17 cellular contexts compared by ENCODE assay signal in genomic region chr13:113528101-113528797, GRCh38. TPM values are rescaled to one million over a fixed set of nuclear protein-coding genes. Genes with fewer than 3 reads are reported as not detected.
DNase-seq lines count a peak whose midpoint lies in the region; ATAC-seq and TF ChIP-seq lines count a peak whose summit lies in the region.
"Had no signal": no experiment of that assay in that cellular context is flagged by ENCODE, and none has a peak within 500 bp of the region (broad histone marks: within the 10 kb centered on the region; RNA-seq: fewer than 3 reads in every experiment).

No MANE protein-coding gene starts in this region.

- DNase-seq in cardiac muscle cell (ENCODE audit: low read depth in 1 of 2, low spot score in 1 of 2): peak in 1 of 2 donors; percentile 71
- DNase-seq in left ventricle myocardium inferior: no peak
- peak; percentile 4 for DNase-seq in WERI-Rb-1
- peak; percentile 60 for DNase-seq in mesenteric fat pad (ENCODE audit: low spot score)
- DNase-seq in upper lobe of right lung: no peak
- DNase-seq in Ammon's horn (ENCODE audit: low spot score): no peak
- DNase-seq: activated CD4-positive, alpha-beta T cell treated with anti-CD3 and anti-CD28 coated beads for 4 hours; activated naive CD8-positive, alpha-beta T cell treated with anti-CD3 and anti-CD28 coated beads, Interleukin-2, amount 50 U/mL, for 24 hours; effector memory CD4-positive, alpha-beta T cell; NCI-H446 treated with DMSO at 0.1 percent for 48 hours; SHP77 treated with DMSO at 0.1 percent for 48 hours; stimulated activated CD4-positive, alpha-beta T cell treated with anti-CD3 and anti-CD28 coated beads, Interleukin-4, amount 100 ng/mL, for 4 hours; upper lobe of left lung had no signal

- no peak for TF ChIP-seq CTCF in cardiac muscle cell (IDR thresholded peaks at IDR 0.05; ENCODE audit: low read depth, low read length)
- no peak for TF ChIP-seq CTCF in left ventricle myocardium inferior (IDR thresholded peaks at IDR 0.05; ENCODE audit: borderline replicate concordance)
- TF ChIP-seq CTCF in WERI-Rb-1 (IDR thresholded peaks at IDR 0.05; ENCODE audit: low read depth, low read length): no peak
- no peak for TF ChIP-seq CTCF in upper lobe of right lung (IDR thresholded peaks at IDR 0.05)

- H3K4me1 ChIP-seq in cardiac muscle cell (ENCODE audit: low read depth) (peaks cover 32% of the 10 kb centered on the region), left ventricle myocardium inferior (peaks cover 18% of the 10 kb centered on the region), upper lobe of right lung (peaks cover 8% of the 10 kb centered on the region)

- H3K27ac ChIP-seq in cardiac muscle cell (peak overlapping the region; percentile 62), left ventricle myocardium inferior (replicated peaks) (no peak overlapping the region), WERI-Rb-1 (no peak overlapping the region), upper lobe of right lung (no peak overlapping the region)

- no peak overlapping the region for H3K4me3 ChIP-seq in cardiac muscle cell
- no peak overlapping the region for H3K4me3 ChIP-seq in left ventricle myocardium inferior
- H3K4me3 ChIP-seq in WERI-Rb-1 (ENCODE audit: low read depth, low read length): no peak overlapping the region
- no peak overlapping the region for H3K4me3 ChIP-seq in upper lobe of right lung
- H3K4me3 ChIP-seq: upper lobe of left lung had no signal

- H3K27me3 ChIP-seq in cardiac muscle cell: peaks cover 4% of the 10 kb centered on the region
- no peaks in the 10 kb centered on the region for H3K27me3 ChIP-seq in left ventricle myocardium inferior (ENCODE audit: low read depth)
- no peaks in the 10 kb centered on the region for H3K27me3 ChIP-seq in WERI-Rb-1 (ENCODE audit: insufficient read depth, low read depth, severe bottlenecking)
- H3K27me3 ChIP-seq in upper lobe of right lung: no peaks in the 10 kb centered on the region
- H3K27me3 ChIP-seq: upper lobe of left lung had no signal

- intact Hi-C loops in left ventricle myocardium inferior (cut with micrococcal nuclease): no loop called here
- intact Hi-C loops in upper lobe of right lung (cut with DNase I): no loop called here

- H3K9me3 ChIP-seq in cardiac muscle cell (ENCODE audit: low read depth): no peaks in the 10 kb centered on the region
- H3K9me3 ChIP-seq in left ventricle myocardium inferior (replicated peaks): no peaks in the 10 kb centered on the region
- H3K9me3 ChIP-seq in WERI-Rb-1 (ENCODE audit: severe bottlenecking): no peaks in the 10 kb centered on the region
- no peaks in the 10 kb centered on the region for H3K9me3 ChIP-seq in upper lobe of right lung
- H3K9me3 ChIP-seq: upper lobe of left lung had no signal

- peak; percentile 51 for ATAC-seq in upper lobe of right lung
- no peak for ATAC-seq in GM21526 (IDR thresholded peaks at IDR 0.05; ENCODE audit: low FRiP score, unreplicated experiment)
- ATAC-seq in GM18498 (IDR thresholded peaks at IDR 0.05; ENCODE audit: unreplicated experiment): no peak
- ATAC-seq: activated naive CD8-positive, alpha-beta T cell treated with anti-CD3 and anti-CD28 coated beads, Interleukin-2, amount 50 U/mL, for 24 hours; HCT116; right cardiac atrium had no signal

- peaks cover 15% of the 10 kb centered on the region for H3K36me3 ChIP-seq in cardiac muscle cell
- H3K36me3 ChIP-seq in left ventricle myocardium inferior: peaks cover 69% of the 10 kb centered on the region
- H3K36me3 ChIP-seq in WERI-Rb-1: peaks cover 70% of the 10 kb centered on the region
- peaks cover 59% of the 10 kb centered on the region for H3K36me3 ChIP-seq in upper lobe of right lung

RNA-seq across cellular contexts. Expression of gene DCUN1D2, which starts 37.7 kb away (rescaled TPM):
- total RNA-seq in cardiac muscle cell: 21.2 and 32.4 TPM in 2 replicates
- polyA plus RNA-seq in cardiac muscle cell: 23.7 and 36.2 TPM in 2 replicates
- total RNA-seq in left ventricle myocardium inferior: 196 TPM
- 21.7 TPM for total RNA-seq in mesenteric fat pad
- total RNA-seq in upper lobe of right lung: 24.6 TPM

RNA-seq across cellular contexts. Expression of gene TFDP1, which starts 56.3 kb away (rescaled TPM):
- total RNA-seq in cardiac muscle cell: 36.9 and 50.2 TPM in 2 replicates
- 68.1 and 81.7 TPM in 2 replicates for polyA plus RNA-seq in cardiac muscle cell
- 48.7 TPM for total RNA-seq in left ventricle myocardium inferior
- 66.4 TPM for total RNA-seq in mesenteric fat pad
- 42.3 TPM for total RNA-seq in upper lobe of right lung

Comparison
In these comparisons a context has a peak if more than half of its experiments do, and no peak if none do; other contexts are left out.
1. DNase-seq: peak in WERI-Rb-1 (single experiment) and mesenteric fat pad (single experiment); none in left ventricle myocardium inferior (single experiment), upper lobe of right lung (single experiment) and Ammon's horn (single experiment).